28 cellular contexts compared by ENCODE assay signal in genomic region chr3:45441570-45442313, GRCh38.
DNase-seq lines count a peak whose midpoint lies in the region; ATAC-seq and FAIRE-seq lines count a peak whose summit lies in the region.
"Had no signal": no experiment of that assay in that cellular context is flagged by ENCODE, and none has a peak within 500 bp of the region (broad histone marks: within the 10 kb centered on the region; RNA-seq: fewer than 3 reads in every experiment).

No MANE protein-coding gene starts in this region.

- no peak for ATAC-seq in GM21737 (IDR thresholded peaks at IDR 0.05; ENCODE audit: unreplicated experiment)
- ATAC-seq in GM18907 (IDR thresholded peaks at IDR 0.05; ENCODE audit: unreplicated experiment) = no peak
- ATAC-seq: activated CD8-positive, alpha-beta T cell treated with anti-CD3 and anti-CD28 coated beads for 36 hours; gastrocnemius medialis; naive thymus-derived CD8-positive, alpha-beta T cell; stimulated activated memory B cell treated with anti-CD40 and anti-IgM and Interleukin-4, amounts not matched to agents 10 μg/mL and 1 μg/mL and 100 μg/mL, for 72 hours had no signal

- H3K4me3 ChIP-seq in SK-N-MC = peak overlapping the region; percentile 43
- H3K4me3 ChIP-seq: cardiac muscle cell, gastrocnemius medialis, sigmoid colon, thoracic aorta had no signal

- peak; percentile 24 for DNase-seq in AG08395 (ENCODE audit: low spot score)
- DNase-seq in GM04504 (ENCODE audit: low read depth) = peak; percentile 88
- DNase-seq in SK-N-MC (ENCODE audit: low read depth, low spot score) = peak; percentile 37
- DNase-seq in kidney tubule cell (ENCODE audit: low spot score) = peak; percentile 23
- no peak for DNase-seq in NCI-H345 (lab: John Stamatoyannopoulos, UW)
- no peak for DNase-seq in GM19239 (ENCODE audit: insufficient read length, low spot score)
- DNase-seq: activated CD8-positive, alpha-beta T cell treated with anti-CD3 and anti-CD28 coated beads for 36 hours; activated naive CD4-positive, alpha-beta T cell; activated T-cell treated with anti-CD3 and anti-CD28 coated beads, Interleukin-2, amount 50 U/mL, for 1 hour; amniotic stem cell; CD4-positive, alpha-beta T cell; dermis blood vessel endothelial cell; DMS153; gastrocnemius medialis; IMR-90; kidney; naive thymus-derived CD8-positive, alpha-beta T cell; NCI-H1694 treated with DMSO at 0.1 percent for 48 hours; NCI-H2227 treated with DMSO at 0.1 percent for 48 hours; sigmoid colon had no signal

- peak overlapping the region; percentile 57; the same call in 1 of the 2 replicates for H3K27ac ChIP-seq in SK-N-MC
- H3K27ac ChIP-seq: cardiac muscle cell, gastrocnemius medialis, parathyroid adenoma, sigmoid colon, thoracic aorta, VCaP had no signal

- H3K36me3 ChIP-seq in SK-N-MC (ENCODE audit: insufficient read depth, low read length) = no peaks in the 10 kb centered on the region
- H3K36me3 ChIP-seq: cardiac muscle cell, gastrocnemius medialis, sigmoid colon, thoracic aorta had no signal

- no peak overlapping the region for H3K9ac ChIP-seq in SK-N-MC (ENCODE audit: insufficient read length)
- H3K9ac ChIP-seq: parathyroid adenoma had no signal

- H3K9me3 ChIP-seq in SK-N-MC (ENCODE audit: low read depth, low read length) = no peaks in the 10 kb centered on the region
- H3K9me3 ChIP-seq: gastrocnemius medialis, sigmoid colon, thoracic aorta had no signal

- no peak for FAIRE-seq in GM19239 (lab: Jason Lieb, UNC)
- FAIRE-seq: GM12892, kidney had no signal

Comparison
In these comparisons a context has a peak if more than half of its experiments do, and no peak if none do; other contexts are left out.
1. DNase-seq: peak in AG08395 (single experiment), GM04504 (single experiment), SK-N-MC (single experiment) and kidney tubule cell (single experiment); none in NCI-H345 (single experiment) and GM19239 (single experiment).